ENCODE assay signal across 11 cellular contexts in the genomic region with DNA sequence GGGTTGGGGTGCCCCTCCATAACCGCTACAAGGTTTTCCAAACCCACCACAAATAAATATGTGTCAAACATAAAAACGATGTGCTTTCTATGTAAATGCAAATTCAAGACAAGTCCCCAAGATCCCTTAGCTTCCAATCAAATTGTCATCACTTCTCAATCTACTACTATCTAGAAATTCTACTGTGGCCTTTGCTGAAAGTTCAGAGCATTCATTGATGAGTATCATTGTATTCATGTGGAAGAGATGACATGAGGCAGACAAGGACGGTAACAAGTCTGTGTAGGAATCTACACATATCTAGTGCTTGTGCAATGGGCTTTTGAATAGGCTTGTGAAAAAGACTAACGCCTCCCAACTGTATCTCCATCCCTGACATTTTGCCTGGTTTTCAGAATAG.
"Had no signal": no experiment of that assay in that cellular context is flagged by ENCODE, and none has a peak within 500 bp of the region (broad histone marks: within the 10 kb centered on the region; RNA-seq: fewer than 3 reads in every experiment).

No MANE protein-coding gene starts in this region.

- H3K4me2 ChIP-seq: GM23338 had no signal

- H2AFZ ChIP-seq: GM23248, GM23338 had no signal

- H3K4me1 ChIP-seq: HAP-1 had no signal

- ATAC-seq: GM23338, HCT116 had no signal

- H3K27ac ChIP-seq: GM23248 had no signal

- H3K9me3 ChIP-seq: HAP-1 had no signal

- H3K4me3 ChIP-seq: GM23248, GM23338, HAP-1 had no signal

- H3K9ac ChIP-seq: GM23248 had no signal

- FAIRE-seq: H1, H54 had no signal

- H3K36me3 ChIP-seq: HAP-1 had no signal

- DNase-seq: GM23248, GOT3, H7, H9, HCEC 1CT, HFFc6 had no signal
